Comparison of ENCODE assay signal across 8 cellular contexts in the genomic region with DNA sequence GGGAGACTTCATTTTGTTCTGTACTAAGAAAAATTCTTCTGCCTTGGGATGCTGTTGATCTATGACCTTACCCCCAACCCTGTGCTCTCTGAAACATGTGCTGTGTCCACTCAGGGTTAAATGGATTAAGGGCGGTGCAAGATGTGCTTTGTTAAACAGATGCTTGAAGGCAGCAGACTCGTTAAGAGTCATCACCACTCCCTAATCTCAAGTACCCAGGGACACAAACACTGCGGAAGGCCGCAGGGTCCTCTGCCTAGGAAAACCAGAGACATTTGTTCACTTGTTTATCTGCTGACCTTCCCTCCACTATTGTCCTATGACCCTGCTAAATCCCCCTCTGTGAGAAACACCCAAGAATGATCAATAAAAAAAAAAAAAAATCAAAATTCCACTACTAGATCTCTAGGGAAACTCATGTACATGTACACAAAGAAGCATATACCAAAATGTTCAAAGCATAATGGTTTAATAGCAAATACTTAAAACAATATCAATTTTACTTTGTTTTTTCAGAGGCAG. TPM values are rescaled to one million over a fixed set of nuclear protein-coding genes. Genes with fewer than 3 reads are reported as not detected.
A peak's percentile ranks its signal among the peaks of the same experiment; 100 is the strongest.
DNase-seq lines count a peak whose midpoint lies in the region; ATAC-seq and TF ChIP-seq lines count a peak whose summit lies in the region.
"Not testable (repeated sequence)": the region's sequence is repeated elsewhere in the genome, so short reads cannot be mapped to it uniquely, and the experiment has no call there.

No MANE protein-coding gene starts in this region.

- H3K4me1 Mint-ChIP-seq in CD14-positive monocyte, result peaks cover 53% of the 10 kb centered on the region
- H3K4me1 Mint-ChIP-seq in activated CD4-positive, alpha-beta T cell treated with anti-CD3 and anti-CD28 coated beads, Interleukin-2, amount 10 ng/mL, durations not matched to agents 24 days and 14 days, result peaks cover 51% of the 10 kb centered on the region
- H3K4me1 Mint-ChIP-seq in activated T-cell treated with anti-CD3 and anti-CD28 coated beads, Interleukin-2, amount 50 U/mL, for 72 hours (ENCODE audit: low read depth), result peaks cover 83% of the 10 kb centered on the region
- peaks cover 65% of the 10 kb centered on the region for H3K4me1 Mint-ChIP-seq in activated naive CD8-positive, alpha-beta T cell treated with anti-CD3 and anti-CD28 coated beads for 36 hours
- H3K4me1 Mint-ChIP-seq in endodermal cell, result peaks cover 12% of the 10 kb centered on the region
- H3K4me1 Mint-ChIP-seq in natural killer cell, result peaks cover 56 to 64% of the 10 kb centered on the region in 2 donors

- H3K9ac ChIP-seq in endodermal cell (ENCODE audit: extremely low read depth, low read length, poor library complexity, severe bottlenecking), result not testable (repeated sequence)

- peak overlapping the region; percentile 29 for H3K4me3 ChIP-seq in endodermal cell (ENCODE audit: low read length)
- H3K4me3 ChIP-seq in thyroid gland (replicated peaks in 1 of 3), result not testable (repeated sequence)

- H3K36me3 Mint-ChIP-seq in CD14-positive monocyte, result peaks cover 12 to 24% of the 10 kb centered on the region in 2 donors
- H3K36me3 Mint-ChIP-seq in activated CD4-positive, alpha-beta T cell treated with anti-CD3 and anti-CD28 coated beads, Interleukin-2, amount 10 ng/mL, durations not matched to agents 24 days and 14 days (ENCODE audit: low read depth), result peaks cover 55% of the 10 kb centered on the region
- peaks cover 13 to 39% of the 10 kb centered on the region in 2 donors for H3K36me3 Mint-ChIP-seq in activated T-cell treated with anti-CD3 and anti-CD28 coated beads, Interleukin-2, amount 50 U/mL, for 72 hours (ENCODE audit: insufficient read depth in 2 of 2)
- peaks cover 76% of the 10 kb centered on the region for H3K36me3 Mint-ChIP-seq in activated naive CD8-positive, alpha-beta T cell treated with anti-CD3 and anti-CD28 coated beads for 36 hours
- peaks cover 66% of the 10 kb centered on the region for H3K36me3 Mint-ChIP-seq in endodermal cell (ENCODE audit: low read depth)
- H3K36me3 Mint-ChIP-seq in natural killer cell, result not testable (repeated sequence)

- not testable (repeated sequence) for H3K27me3 Mint-ChIP-seq in CD14-positive monocyte (ENCODE audit: low read depth in 3 of 3); activated CD4-positive, alpha-beta T cell treated with anti-CD3 and anti-CD28 coated beads, Interleukin-2, amount 10 ng/mL, durations not matched to agents 24 days and 14 days; activated T-cell treated with anti-CD3 and anti-CD28 coated beads, Interleukin-2, amount 50 U/mL, for 72 hours (ENCODE audit: low read depth); activated naive CD8-positive, alpha-beta T cell treated with anti-CD3 and anti-CD28 coated beads for 36 hours; endodermal cell (ENCODE audit: insufficient read depth); natural killer cell (ENCODE audit: low read depth in 2 of 2)

- H3K27me3 ChIP-seq in endodermal cell (ENCODE audit: control insufficient read depth, insufficient read depth, low read length, poor library complexity, severe bottlenecking); thyroid gland: not testable (repeated sequence)

- not testable (repeated sequence) for H3K9me3 Mint-ChIP-seq in CD14-positive monocyte; activated CD4-positive, alpha-beta T cell treated with anti-CD3 and anti-CD28 coated beads, Interleukin-2, amount 10 ng/mL, durations not matched to agents 24 days and 14 days; activated T-cell treated with anti-CD3 and anti-CD28 coated beads, Interleukin-2, amount 50 U/mL, for 72 hours; activated naive CD8-positive, alpha-beta T cell treated with anti-CD3 and anti-CD28 coated beads for 36 hours; natural killer cell
- H3K9me3 Mint-ChIP-seq in endodermal cell, result peaks cover 37% of the 10 kb centered on the region

- 91% methylated on average over 2 of the region's 4 CpGs; no CpG with 5 or more reads in 1 of the 2 experiments for WGBS in endodermal cell (ENCODE audit: insufficient coverage in 1 of 2, insufficient read length in 1 of 2), 2 experiments
- 15 to 32% methylated on average over 3 to 4 of the region's 4 CpGs for WGBS in thyroid gland, 2 donors

- not testable (repeated sequence) for H3K9me3 ChIP-seq in KOPT-K1 (ENCODE audit: insufficient read depth, low read length, poor library complexity, severe bottlenecking); thyroid gland
- H3K9me3 ChIP-seq in endodermal cell (ENCODE audit: control insufficient read depth, low read length), result peaks cover 18% of the 10 kb centered on the region

- H3K27ac ChIP-seq in KOPT-K1 (ENCODE audit: low read depth, low read length, poor library complexity, severe bottlenecking) (peak overlapping the region; percentile 41), thyroid gland (peak overlapping the region in 2 of 3 donors; percentile 20 to 28)
- H3K27ac ChIP-seq in endodermal cell (ENCODE audit: low read depth, low read length), result not testable (repeated sequence)

- not testable (repeated sequence) for DNase-seq in CD14-positive monocyte (ENCODE audit: low spot score); activated CD4-positive, alpha-beta T cell treated with anti-CD3 and anti-CD28 coated beads, Interleukin-2, amount 10 ng/mL, durations not matched to agents 24 days and 14 days; activated T-cell treated with anti-CD3 and anti-CD28 coated beads, Interleukin-2, amount 50 U/mL, for 72 hours; activated naive CD8-positive, alpha-beta T cell treated with anti-CD3 and anti-CD28 coated beads for 36 hours; endodermal cell; natural killer cell; thyroid gland

- H3K36me3 ChIP-seq in KOPT-K1 (ENCODE audit: insufficient read depth, low read length), result peaks cover 45% of the 10 kb centered on the region
- H3K36me3 ChIP-seq in endodermal cell (ENCODE audit: control insufficient read depth, insufficient read depth, low read length), result peaks cover 46% of the 10 kb centered on the region
- not testable (repeated sequence) for H3K36me3 ChIP-seq in thyroid gland

- not testable (repeated sequence) for TF ChIP-seq CTCF in CD14-positive monocyte (IDR thresholded peaks at IDR 0.05); endodermal cell (conservative IDR thresholded peaks at IDR 0.05); natural killer cell (IDR thresholded peaks at IDR 0.05); thyroid gland (IDR thresholded peaks at IDR 0.05)

- ATAC-seq in activated T-cell treated with anti-CD3 and anti-CD28 coated beads, Interleukin-2, amount 50 U/mL, for 72 hours (replicated peaks in 1 of 2); natural killer cell: not testable (repeated sequence)

- intact Hi-C loops in CD14-positive monocyte (cut with micrococcal nuclease); activated CD4-positive, alpha-beta T cell treated with anti-CD3 and anti-CD28 coated beads, Interleukin-2, amount 10 ng/mL, durations not matched to agents 24 days and 14 days (cut with micrococcal nuclease); natural killer cell (cut with micrococcal nuclease); thyroid gland (cut with DNase I): not testable (repeated sequence)

- not testable (repeated sequence) for TF ChIP-seq POLR2A in thyroid gland (IDR thresholded peaks at IDR 0.05)

- peak overlapping the region in 4 of 7 donors; percentile 19 to 81 (median 43) for H3K27ac Mint-ChIP-seq in CD14-positive monocyte
- H3K27ac Mint-ChIP-seq in activated CD4-positive, alpha-beta T cell treated with anti-CD3 and anti-CD28 coated beads, Interleukin-2, amount 10 ng/mL, durations not matched to agents 24 days and 14 days, result peak overlapping the region; percentile 94
- peak overlapping the region; percentile 97 for H3K27ac Mint-ChIP-seq in activated T-cell treated with anti-CD3 and anti-CD28 coated beads, Interleukin-2, amount 50 U/mL, for 72 hours
- peak overlapping the region; percentile 71 for H3K27ac Mint-ChIP-seq in activated naive CD8-positive, alpha-beta T cell treated with anti-CD3 and anti-CD28 coated beads for 36 hours
- H3K27ac Mint-ChIP-seq in endodermal cell, result not testable (repeated sequence)
- peak overlapping the region; percentile 71 to 96 for H3K27ac Mint-ChIP-seq in natural killer cell

- not testable (repeated sequence) for H3K4me3 Mint-ChIP-seq in CD14-positive monocyte, endodermal cell
- peak overlapping the region; percentile 93 for H3K4me3 Mint-ChIP-seq in activated CD4-positive, alpha-beta T cell treated with anti-CD3 and anti-CD28 coated beads, Interleukin-2, amount 10 ng/mL, durations not matched to agents 24 days and 14 days
- H3K4me3 Mint-ChIP-seq in activated T-cell treated with anti-CD3 and anti-CD28 coated beads, Interleukin-2, amount 50 U/mL, for 72 hours, result peak overlapping the region; percentile 86 to 88
- peak overlapping the region; percentile 85 for H3K4me3 Mint-ChIP-seq in activated naive CD8-positive, alpha-beta T cell treated with anti-CD3 and anti-CD28 coated beads for 36 hours
- peak overlapping the region; percentile 78 for H3K4me3 Mint-ChIP-seq in natural killer cell

- H3K4me1 ChIP-seq in endodermal cell (ENCODE audit: control insufficient read depth, insufficient read depth, low read length), result not testable (repeated sequence)
- H3K4me1 ChIP-seq in thyroid gland, result peaks cover 14 to 32% of the 10 kb centered on the region in 2 donors

RNA-seq across cellular contexts. Expression of a gene that starts 7.8 kb away (rescaled TPM):
- 10 to 100 TPM; 21.2 to 30.2 TPM for polyA plus RNA-seq in CD14-positive monocyte
- total RNA-seq in activated CD4-positive, alpha-beta T cell treated with anti-CD3 and anti-CD28 coated beads, Interleukin-2, amount 10 ng/mL, durations not matched to agents 24 days and 14 days, result 86.1 and 90.5 TPM in 2 replicates
- 100 to 1,000 TPM in 1 of 2 donors, 10 to 100 TPM in 1; 78.1 to 114 TPM for total RNA-seq in activated T-cell treated with anti-CD3 and anti-CD28 coated beads, Interleukin-2, amount 50 U/mL, for 72 hours
- 100 to 1,000 TPM; 117 to 118 TPM for total RNA-seq in activated naive CD8-positive, alpha-beta T cell treated with anti-CD3 and anti-CD28 coated beads for 36 hours
- total RNA-seq in endodermal cell (10 to 100 TPM; 67.6 to 76.0 TPM), natural killer cell (100 to 1,000 TPM; 129 to 153 (median 137) TPM), thyroid gland (10 to 100 TPM; 43.4 to 59.7 (median 50.2) TPM)
- 11.4 TPM for polyA plus RNA-seq in endodermal cell (2013, experiment 1 of 2)
- 13.9 TPM for polyA plus RNA-seq in endodermal cell (2013, experiment 2 of 2)
